ENCODE assay signal across 1 cellular context in genomic region chr12:96395236-96395635, GRCh38.
TF ChIP-seq lines count a peak whose summit lies in the region.

No MANE protein-coding gene starts in this region.

TF ChIP-seq in SK-N-SH treated with all-trans-retinoic acid at 6 μM for 48 hours, 23 proteins besides CTCF, POLR2A, EP300 and RAD21 (continued from another document):
- no peak for TF ChIP-seq TSHZ2 (CRISPR knock-in tag; IDR thresholded peaks at IDR 0.05)
- no peak for TF ChIP-seq ISL1 (CRISPR knock-in tag; IDR thresholded peaks at IDR 0.05)
- TF ChIP-seq ESRRG (CRISPR knock-in tag; IDR thresholded peaks at IDR 0.05), result no peak
- TF ChIP-seq GLIS3 (CRISPR knock-in tag; IDR thresholded peaks at IDR 0.05), result no peak
- no peak for TF ChIP-seq TCF4 (CRISPR knock-in tag; IDR thresholded peaks at IDR 0.05; ENCODE audit: borderline replicate concordance)
- no peak for TF ChIP-seq CSDC2 (CRISPR knock-in tag; IDR thresholded peaks at IDR 0.05)
- TF ChIP-seq ZFP30 (CRISPR knock-in tag; IDR thresholded peaks at IDR 0.05), result no peak
- no peak for TF ChIP-seq ZC3H10 (CRISPR knock-in tag; IDR thresholded peaks at IDR 0.05)
- TF ChIP-seq TOX (CRISPR knock-in tag; IDR thresholded peaks at IDR 0.05; ENCODE audit: borderline replicate concordance), result no peak
- no peak for TF ChIP-seq PPARA (CRISPR knock-in tag; IDR thresholded peaks at IDR 0.05; ENCODE audit: borderline replicate concordance)
- TF ChIP-seq CREB5 (CRISPR knock-in tag; IDR thresholded peaks at IDR 0.05; ENCODE audit: low read depth), result no peak
TF ChIP-seq in SK-N-SH treated with all-trans-retinoic acid at 6 μM for 48 hours: peak in this region for 0.
